Comparison of ENCODE assay signal across 14 cellular contexts in the genomic region with DNA sequence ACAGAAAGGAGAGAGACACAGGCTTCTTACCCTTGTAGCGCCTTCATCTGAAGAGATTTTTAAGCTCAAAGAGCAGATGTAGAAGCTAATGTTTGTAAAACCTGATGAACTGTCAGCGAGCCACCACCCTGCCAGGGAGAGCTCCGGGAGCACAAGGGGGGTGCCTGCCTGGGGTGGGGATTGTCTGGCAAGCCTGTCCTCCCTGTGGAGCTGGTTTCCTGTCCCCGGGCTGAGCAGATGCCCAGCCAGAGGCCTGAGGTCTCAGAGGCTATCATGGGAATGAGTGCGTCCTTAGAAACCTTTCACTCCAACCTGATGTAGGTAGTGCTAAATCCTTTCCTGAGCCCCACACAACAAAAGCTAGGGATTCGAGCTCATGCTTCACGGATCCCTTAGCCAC. TPM values are rescaled to one million over a fixed set of nuclear protein-coding genes. Genes with fewer than 3 reads are reported as not detected.
DNase-seq lines count a peak whose midpoint lies in the region; TF ChIP-seq lines count a peak whose summit lies in the region.
"Had no signal": no experiment of that assay in that cellular context is flagged by ENCODE, and none has a peak within 500 bp of the region (broad histone marks: within the 10 kb centered on the region; RNA-seq: fewer than 3 reads in every experiment).

No MANE protein-coding gene starts in this region.

- no peak overlapping the region for H3K27ac Mint-ChIP-seq in nephron progenitor cell

- no peak overlapping the region for H3K27ac ChIP-seq in WERI-Rb-1
- H3K27ac ChIP-seq: BLaER1 treated with 17β-estradiol and CSF1 and Interleukin-3, amounts not matched to agents 10 nM and 100 nM; PC-9 had no signal

- no peaks in the 10 kb centered on the region for H3K36me3 ChIP-seq in H7 (replicated peaks; ENCODE audit: control insufficient read depth, insufficient read depth, low read length)
- no peaks in the 10 kb centered on the region for H3K36me3 ChIP-seq in WERI-Rb-1
- H3K36me3 ChIP-seq: BLaER1 treated with 17β-estradiol and CSF1 and Interleukin-3, amounts not matched to agents 10 nM and 100 nM had no signal

- H3K9me3 Mint-ChIP-seq in nephron progenitor cell: peaks cover 4% of the 10 kb centered on the region

- DNase-seq in NCI-H2081 (lab: John Stamatoyannopoulos, UW): peak; percentile 2 to 39
- no peak for DNase-seq in NCI-H2081 treated with DMSO at 0.1 percent for 48 hours (lab: John Stamatoyannopoulos, UW)
- DNase-seq in H7: peak; percentile 65
- DNase-seq in WERI-Rb-1: peak; percentile 50
- peak; percentile 10 for DNase-seq in nephron progenitor cell
- DNase-seq in NCI-H1092 treated with DMSO at 0.1 percent for 48 hours (lab: John Stamatoyannopoulos, UW): no peak
- no peak for DNase-seq in HK-2 (ENCODE audit: unreplicated experiment)
- no peak for DNase-seq in SW480 (ENCODE audit: low spot score)
- DNase-seq: 8988T, NCI-H187, NCI-H524 treated with DMSO at 0.1 percent for 48 hours had no signal

- H3K9me3 ChIP-seq in WERI-Rb-1 (ENCODE audit: severe bottlenecking): no peaks in the 10 kb centered on the region

- peaks cover 23% of the 10 kb centered on the region for H3K4me1 Mint-ChIP-seq in nephron progenitor cell

- no peaks in the 10 kb centered on the region for H3K36me3 Mint-ChIP-seq in nephron progenitor cell (ENCODE audit: low read depth)

- TF ChIP-seq CTCF in WERI-Rb-1 (IDR thresholded peaks at IDR 0.05; ENCODE audit: low read depth, low read length) (no peak), nephron progenitor cell (IDR thresholded peaks at IDR 0.05) (no peak)

- peaks cover 70% of the 10 kb centered on the region for H3K27me3 ChIP-seq in H7 (ENCODE audit: control insufficient read depth, insufficient read depth, low read length)
- no peaks in the 10 kb centered on the region for H3K27me3 ChIP-seq in WERI-Rb-1 (ENCODE audit: insufficient read depth, low read depth, severe bottlenecking)

- no peak overlapping the region for H3K4me3 Mint-ChIP-seq in nephron progenitor cell

- H3K4me3 ChIP-seq in H7 (ENCODE audit: insufficient read depth, low read depth, low read length): no peak overlapping the region
- no peak overlapping the region for H3K4me3 ChIP-seq in WERI-Rb-1 (ENCODE audit: low read depth, low read length)
- H3K4me3 ChIP-seq: BLaER1 treated with 17β-estradiol and CSF1 and Interleukin-3, amounts not matched to agents 10 nM and 100 nM; PC-9 had no signal

- H3K27me3 Mint-ChIP-seq in nephron progenitor cell (ENCODE audit: low read depth, poor library complexity): peaks cover 98% of the 10 kb centered on the region

RNA-seq across cellular contexts. Expression of gene NR2E1, which starts 41.9 kb away (rescaled TPM):
- total RNA-seq in H7 (2014; rRNA removed; shearing (Covaris generic)): not detected in 2 replicates
- total RNA-seq: HT1080, PC-9 had no signal

RNA-seq across cellular contexts. Expression of gene OSTM1, which starts 49.4 kb away (rescaled TPM):
- 20.9 and 24.5 TPM in 2 replicates for total RNA-seq in H7 (2014; rRNA removed; shearing (Covaris generic))

Comparison
In these comparisons a context has a peak if more than half of its experiments do, and no peak if none do; other contexts are left out.
1. DNase-seq: peak in NCI-H2081 (2 of 2), H7 (single experiment), WERI-Rb-1 (single experiment) and nephron progenitor cell (single experiment); none in NCI-H2081 treated with DMSO at 0.1 percent for 48 hours (single experiment), NCI-H1092 treated with DMSO at 0.1 percent for 48 hours (single experiment), HK-2 (single experiment) and SW480 (single experiment).